10 cellular contexts compared by ENCODE assay signal in genomic region chr6:117481278-117481925, GRCh38. TPM values are rescaled to one million over a fixed set of nuclear protein-coding genes. Genes with fewer than 3 reads are reported as not detected.
DNase-seq lines count a peak whose midpoint lies in the region; ATAC-seq and TF ChIP-seq lines count a peak whose summit lies in the region.
"Had no signal": no experiment of that assay in that cellular context is flagged by ENCODE, and none has a peak within 500 bp of the region (broad histone marks: within the 10 kb centered on the region; RNA-seq: fewer than 3 reads in every experiment).

No MANE protein-coding gene starts in this region.

- peak overlapping the region in 5 of 7 donors; percentile 0 to 79 (median 23) for H3K27ac Mint-ChIP-seq in CD4-positive, alpha-beta memory T cell

- DNase-seq in CD4-positive, alpha-beta memory T cell, result peak; percentile 11 to 51 (median 15)
- DNase-seq in PC-3 (no peak), trophoblast cell (no peak), G401 (ENCODE audit: low spot score) (no peak)
- DNase-seq in effector memory CD4-positive, alpha-beta T cell, result no peak
- DNase-seq in effector CD4-positive, alpha-beta T cell, result no peak
- DNase-seq: EL had no signal

- no peaks in the 10 kb centered on the region for H3K9me3 ChIP-seq in CD4-positive, alpha-beta memory T cell (ENCODE audit: control insufficient read depth in 1 of 2, low read length in 2 of 2)
- H3K9me3 ChIP-seq in PC-3 (ENCODE audit: low read length) (no peaks in the 10 kb centered on the region), trophoblast cell (ENCODE audit: insufficient read depth, low read depth, low read length) (no peaks in the 10 kb centered on the region)
- no peaks in the 10 kb centered on the region for H3K9me3 ChIP-seq in effector memory CD4-positive, alpha-beta T cell (ENCODE audit: control insufficient read depth, low read length)

- H3K4ac ChIP-seq in trophoblast cell (ENCODE audit: low read depth, low read length), result peak overlapping the region; percentile 30

- peak overlapping the region; percentile 98 for H4K91ac ChIP-seq in trophoblast cell (ENCODE audit: low read depth, low read length)

- in situ Hi-C loops in G401 (cut with HindIII; ENCODE audit: low sequenced_read_pairs), result no loop called here

- peak overlapping the region; percentile 75; the same call in 1 of the 2 replicates for H3K4me2 ChIP-seq in PC-3 (ENCODE audit: low read length)
- H3K4me2 ChIP-seq in trophoblast cell (ENCODE audit: low read length), result peak overlapping the region; percentile 77

- H3K4me1 ChIP-seq in CD4-positive, alpha-beta memory T cell (ENCODE audit: insufficient read depth, low read length), result peaks cover 21% of the 10 kb centered on the region
- H3K4me1 ChIP-seq in PC-3 (ENCODE audit: insufficient read depth, low read length) (peaks cover 23% of the 10 kb centered on the region), trophoblast cell (ENCODE audit: control insufficient read depth in 1 of 2, insufficient read depth in 2 of 2, low read length in 2 of 2) (peaks cover 3 to 14% of the 10 kb centered on the region in 2 experiments)
- H3K4me1 ChIP-seq in effector memory CD4-positive, alpha-beta T cell (ENCODE audit: control insufficient read depth, insufficient read depth, low read length, poor library complexity, severe bottlenecking), result peaks cover 9% of the 10 kb centered on the region

- peaks cover 13 to 18% (median 14%) of the 10 kb centered on the region in 4 donors for H3K4me1 Mint-ChIP-seq in CD4-positive, alpha-beta memory T cell

- peak overlapping the region; percentile 94 for H2BK120ac ChIP-seq in trophoblast cell (ENCODE audit: insufficient read depth, low read length, poor library complexity)

- POLR2A ChIA-PET in CD4-positive, alpha-beta memory T cell (lab: Charles Lee; ENCODE audit: partially characterized antibody), result interaction anchor here (0.7 to 3.8 kb wide), 3 partner anchors 32 to 121 kb away, joined by 3 to 75 read pairs (median 15); partner anchors contain the start of gene GOPC
- POLR2A ChIA-PET in PC-3 (lab: Charles Lee; ENCODE audit: unreplicated experiment), result no interaction called here

- no peaks in the 10 kb centered on the region for H3K9me3 Mint-ChIP-seq in CD4-positive, alpha-beta memory T cell

- H2AK5ac ChIP-seq in trophoblast cell (ENCODE audit: low read length), result no peak overlapping the region

- no peaks in the 10 kb centered on the region for H3K36me3 ChIP-seq in CD4-positive, alpha-beta memory T cell (ENCODE audit: insufficient read depth, low read length)
- no peaks in the 10 kb centered on the region for H3K36me3 ChIP-seq in PC-3 (ENCODE audit: low read depth, low read length)
- H3K36me3 ChIP-seq in effector memory CD4-positive, alpha-beta T cell (ENCODE audit: control insufficient read depth, insufficient read depth, low read length), result no peaks in the 10 kb centered on the region
- H3K36me3 ChIP-seq in trophoblast cell (ENCODE audit: control insufficient read depth in 1 of 2, insufficient read depth in 2 of 2, low read length in 2 of 2), result peaks cover 0 to under 1% of the 10 kb centered on the region in 2 experiments

- peak overlapping the region; percentile 32 for H3K14ac ChIP-seq in trophoblast cell (ENCODE audit: low read length)

- no peak overlapping the region for H3K23ac ChIP-seq in trophoblast cell (ENCODE audit: low read length)

- peaks cover 0 to 3% of the 10 kb centered on the region in 2 donors for H3K36me3 Mint-ChIP-seq in CD4-positive, alpha-beta memory T cell

- H3K9ac ChIP-seq in PC-3 (ENCODE audit: low read length), result no peak overlapping the region
- no peak overlapping the region for H3K9ac ChIP-seq in trophoblast cell (ENCODE audit: low read length)

- H3K4me3 ChIP-seq in CD4-positive, alpha-beta memory T cell (ENCODE audit: low read length in 2 of 2), result peak overlapping the region in 1 of 2 donors; percentile 32
- H3K4me3 ChIP-seq in PC-3 (ENCODE audit: low read length) (peak overlapping the region; percentile 62; the same call in 1 of the 2 replicates), trophoblast cell (ENCODE audit: low read depth, low read length) (no peak overlapping the region)
- peak overlapping the region; percentile 65 for H3K4me3 ChIP-seq in effector memory CD4-positive, alpha-beta T cell (ENCODE audit: insufficient read depth, low read depth, low read length, poor library complexity, severe bottlenecking)

- WGBS in trophoblast cell (ENCODE audit: extremely low coverage, insufficient coverage, insufficient read length), result no CpG with 5 or more reads among the region's 22 CpGs

- no peaks in the 10 kb centered on the region for H3F3A ChIP-seq in PC-3 (ENCODE audit: low read length, unreplicated experiment)

- intact Hi-C loops in CD4-positive, alpha-beta memory T cell (cut with micrococcal nuclease), result no loop called here
- intact Hi-C loops in PC-3 (cut with micrococcal nuclease), result no loop called here

- no peak for ATAC-seq in PC-3
- no peak for ATAC-seq in GM18520 (IDR thresholded peaks at IDR 0.05; ENCODE audit: unreplicated experiment)
- no peak for ATAC-seq in GM19324 (IDR thresholded peaks at IDR 0.05; ENCODE audit: low FRiP score, unreplicated experiment)

- H3K27me3 ChIP-seq in CD4-positive, alpha-beta memory T cell (ENCODE audit: insufficient read depth, low read length), result no peaks in the 10 kb centered on the region
- H3K27me3 ChIP-seq in PC-3 (ENCODE audit: low read length) (no peaks in the 10 kb centered on the region), trophoblast cell (ENCODE audit: insufficient read depth, low read length) (no peaks in the 10 kb centered on the region)
- peaks cover 4% of the 10 kb centered on the region for H3K27me3 ChIP-seq in effector memory CD4-positive, alpha-beta T cell (replicated peaks; ENCODE audit: control insufficient read depth, insufficient read depth, low read length, poor library complexity, severe bottlenecking)

- H2BK5ac ChIP-seq in trophoblast cell (ENCODE audit: low read depth, low read length, poor library complexity), result peak overlapping the region; percentile 27

- H4K8ac ChIP-seq in trophoblast cell (ENCODE audit: low read depth, low read length), result peak overlapping the region; percentile 18

- no peak overlapping the region for H4K12ac ChIP-seq in trophoblast cell (ENCODE audit: low read depth, low read length)

- BruUV-seq in PC-3 (replicated peaks; lab: Mats Ljungman, UMichigan), result no TSS peak

- peak overlapping the region; percentile 72 to 88 (median 82) for H3K4me3 Mint-ChIP-seq in CD4-positive, alpha-beta memory T cell

- no peaks in the 10 kb centered on the region for H3K9me2 ChIP-seq in PC-3 (replicated peaks; ENCODE audit: low read length)

- peak overlapping the region; percentile 14 for H2BK12ac ChIP-seq in trophoblast cell (ENCODE audit: low read length)

- H3K27me3 Mint-ChIP-seq in CD4-positive, alpha-beta memory T cell, result peaks cover 5 to 15% of the 10 kb centered on the region in 2 donors

- H3K79me1 ChIP-seq in trophoblast cell (ENCODE audit: low read length), result peaks cover 24% of the 10 kb centered on the region

- H4K20me1 ChIP-seq in PC-3 (ENCODE audit: low read length), result no peaks in the 10 kb centered on the region

- no peak overlapping the region for H3K27ac ChIP-seq in CD4-positive, alpha-beta memory T cell (ENCODE audit: low read depth, low read length)
- H3K27ac ChIP-seq in PC-3 (ENCODE audit: low read length) (no peak overlapping the region), trophoblast cell (ENCODE audit: low read depth, low read length) (peak overlapping the region; percentile 44)
- no peak overlapping the region for H3K27ac ChIP-seq in effector memory CD4-positive, alpha-beta T cell (ENCODE audit: insufficient read depth, low read length, poor library complexity, severe bottlenecking)

- TF ChIP-seq CTCF in PC-3 (conservative IDR thresholded peaks at IDR 0.05; ENCODE audit: low read depth, low read length), result no peak

- H3K79me2 ChIP-seq in PC-3 (ENCODE audit: low read length) (peaks cover 32% of the 10 kb centered on the region), trophoblast cell (ENCODE audit: control insufficient read depth, insufficient read depth, low read length, poor library complexity) (peaks cover 4% of the 10 kb centered on the region)

- CTCF ChIA-PET in CD4-positive, alpha-beta memory T cell (lab: Charles Lee; ENCODE audit: partially characterized antibody), result interaction anchor here (0.7 to 5.0 kb wide), 6 partner anchors 31 to 184 kb away, joined by 3 to 72 read pairs (median 14); no protein-coding TSS in a partner anchor
- CTCF ChIA-PET in PC-3 (lab: Charles Lee), result no interaction called here

- H2AFZ ChIP-seq in PC-3 (ENCODE audit: low read length) (0 out of 2 replicates have a peak overlapping the region, but pooled peaks have one; percentile 85), trophoblast cell (ENCODE audit: insufficient read depth, low read length, poor library complexity) (no peak overlapping the region)

- peak overlapping the region; percentile 31 for H3K18ac ChIP-seq in trophoblast cell (ENCODE audit: low read length)

RNA-seq across cellular contexts. Expression of gene DCBLD1, which starts 1.1 kb away (rescaled TPM):
- total RNA-seq in CD4-positive, alpha-beta memory T cell, result 1 to 10 TPM; 8.7 to 9.7 TPM
- polyA plus RNA-seq in CD4-positive, alpha-beta memory T cell, result 1 to 10 TPM; 1.4 to 2.6 TPM
- 31.1 and 35.9 TPM in 2 replicates for total RNA-seq in PC-3 (2014; rRNA removed)
- polyA plus RNA-seq in trophoblast cell (2013), result 29.5 and 31.4 TPM in 2 replicates
- not detected in 2 replicates for total RNA-seq in G401 (2014; rRNA removed; shearing (Covaris generic))

RNA-seq across cellular contexts. Expression of gene ROS1, which starts 55.7 kb away (rescaled TPM):
- total RNA-seq in CD4-positive, alpha-beta memory T cell, result not detected
- not detected for polyA plus RNA-seq in CD4-positive, alpha-beta memory T cell
- total RNA-seq in PC-3 (2014; rRNA removed), result 0.07 and 0.17 TPM in 2 replicates
- 0.01 TPM in 2 replicates for polyA plus RNA-seq in trophoblast cell (2013)
- total RNA-seq in G401 (2014; rRNA removed; shearing (Covaris generic)), result not detected in 2 replicates
- total RNA-seq: pulmonary artery endothelial cell had no signal

Comparison
In these comparisons a context has a peak if more than half of its experiments do, and no peak if none do; other contexts are left out.
1. DNase-seq: peak in CD4-positive, alpha-beta memory T cell (5 of 5); none in PC-3 (single experiment), effector memory CD4-positive, alpha-beta T cell (0 of 3), trophoblast cell (0 of 2), effector CD4-positive, alpha-beta T cell (single experiment) and G401 (single experiment).